9 cellular contexts compared by ENCODE assay signal in genomic region chr22:26671317-26672059, GRCh38. TPM values are rescaled to one million over a fixed set of nuclear protein-coding genes. Genes with fewer than 3 reads are reported as not detected.
DNase-seq lines count a peak whose midpoint lies in the region; ATAC-seq and FAIRE-seq lines count a peak whose summit lies in the region.
"Had no signal": no experiment of that assay in that cellular context is flagged by ENCODE, and none has a peak within 500 bp of the region (broad histone marks: within the 10 kb centered on the region; RNA-seq: fewer than 3 reads in every experiment).

No MANE protein-coding gene starts in this region.

- FAIRE-seq in small intestine (lab: Jason Lieb, UNC) = no peak

- peak overlapping the region; percentile 100 for H3K27ac Mint-ChIP-seq in activated CD4-positive, alpha-beta memory T cell treated with anti-CD3 and anti-CD28 coated beads, Interleukin-2, amount 10 ng/mL, durations not matched to agents 7 days and 5 days

- POLR2A ChIA-PET in activated CD4-positive, alpha-beta memory T cell treated with anti-CD3 and anti-CD28 coated beads, Interleukin-2, amount 10 ng/mL, durations not matched to agents 7 days and 5 days (lab: Charles Lee) = interaction anchor here (0.9 to 6.2 kb wide), 5 partner anchors 12 to 1248 kb away, joined by 3 to 117 read pairs (median 8); partner anchors contain the start of genes HPS4, MIAT, PITPNB and SRRD

- no peaks in the 10 kb centered on the region for H3K36me3 ChIP-seq in small intestine (ENCODE audit: control insufficient read depth in 2 of 2, insufficient read depth in 2 of 2, low read length in 2 of 2)

- peaks cover 78% of the 10 kb centered on the region for H3K36me3 Mint-ChIP-seq in activated CD4-positive, alpha-beta memory T cell treated with anti-CD3 and anti-CD28 coated beads, Interleukin-2, amount 10 ng/mL, durations not matched to agents 7 days and 5 days (ENCODE audit: low read depth)

- peak; percentile 34 for ATAC-seq in HG03378 (IDR thresholded peaks at IDR 0.05; ENCODE audit: unreplicated experiment)

- peaks cover 73% of the 10 kb centered on the region for H3K4me1 Mint-ChIP-seq in activated CD4-positive, alpha-beta memory T cell treated with anti-CD3 and anti-CD28 coated beads, Interleukin-2, amount 10 ng/mL, durations not matched to agents 7 days and 5 days

- H3K27ac ChIP-seq in epithelial cell of prostate = peak overlapping the region; percentile 100
- H3K27ac ChIP-seq in small intestine (ENCODE audit: low read depth in 1 of 2, low read length in 1 of 2) = peak overlapping the region; percentile 82 to 90

- CTCF ChIA-PET in activated CD4-positive, alpha-beta memory T cell treated with anti-CD3 and anti-CD28 coated beads, Interleukin-2, amount 10 ng/mL, durations not matched to agents 7 days and 5 days (lab: Charles Lee) = interaction anchor here (1.0 to 5.6 kb wide), 4 partner anchors 10 to 241 kb away, joined by 4 to 41 read pairs (median 11); partner anchors contain the start of genes HPS4 and SRRD

- DNase-seq in DMS153 (lab: John Stamatoyannopoulos, UW) = peak; percentile 38
- DNase-seq in activated CD4-positive, alpha-beta memory T cell treated with anti-CD3 and anti-CD28 coated beads, Interleukin-2, amount 10 ng/mL, durations not matched to agents 7 days and 5 days = peak; percentile 81
- no peak for DNase-seq in epithelial cell of prostate (ENCODE audit: low read depth, low spot score)
- peak; percentile 50 for DNase-seq in small intestine
- DNase-seq in NOMO-1 (lab: John Stamatoyannopoulos, UW; ENCODE audit: unreplicated experiment in 2 of 2) = no peak
- DNase-seq in cortex of kidney (lab: John Stamatoyannopoulos, UW) = no peak
- DNase-seq in HT-29 (ENCODE audit: low spot score) = no peak

- WGBS in small intestine, 3 donors = 70 to 75% (median 73%) methylated on average over 15 of the region's 15 CpGs

- no peak overlapping the region for H3K4me3 ChIP-seq in small intestine (ENCODE audit: low read depth in 1 of 2, low read length in 2 of 2)

- no peaks in the 10 kb centered on the region for H3K9me3 ChIP-seq in small intestine (ENCODE audit: control insufficient read depth, low read depth)

- H3K4me3 Mint-ChIP-seq in activated CD4-positive, alpha-beta memory T cell treated with anti-CD3 and anti-CD28 coated beads, Interleukin-2, amount 10 ng/mL, durations not matched to agents 7 days and 5 days = peak overlapping the region; percentile 90

- H3K27me3 Mint-ChIP-seq in activated CD4-positive, alpha-beta memory T cell treated with anti-CD3 and anti-CD28 coated beads, Interleukin-2, amount 10 ng/mL, durations not matched to agents 7 days and 5 days = no peaks in the 10 kb centered on the region

- no peaks in the 10 kb centered on the region for H3K27me3 ChIP-seq in small intestine (ENCODE audit: control insufficient read depth in 2 of 2, insufficient read depth in 2 of 2, low read length in 2 of 2)

- H3K9me3 Mint-ChIP-seq in activated CD4-positive, alpha-beta memory T cell treated with anti-CD3 and anti-CD28 coated beads, Interleukin-2, amount 10 ng/mL, durations not matched to agents 7 days and 5 days = no peaks in the 10 kb centered on the region

- peaks cover 4 to 13% of the 10 kb centered on the region in 2 donors for H3K4me1 ChIP-seq in small intestine (ENCODE audit: control insufficient read depth in 2 of 2, insufficient read depth in 1 of 2, low read depth in 1 of 2, low read length in 1 of 2)

RNA-seq across cellular contexts. Expression of gene MIAT, which starts 14.1 kb away (rescaled TPM):
- 100 to 1,000 TPM; 185 to 186 TPM for total RNA-seq in activated CD4-positive, alpha-beta memory T cell treated with anti-CD3 and anti-CD28 coated beads, Interleukin-2, amount 10 ng/mL, durations not matched to agents 7 days and 5 days
- 1 to 10 TPM in 1 of 3 donors, under 1 TPM in 1, not detected in 1; 0.27 to 1.3 TPM for polyA plus RNA-seq in small intestine
- total RNA-seq in HT-29 (2014; rRNA removed; shearing (Covaris generic)) = 0.23 and 0.31 TPM in 2 replicates

RNA-seq across cellular contexts. Expression of gene CRYBA4, which starts 49.7 kb away (rescaled TPM):
- total RNA-seq in activated CD4-positive, alpha-beta memory T cell treated with anti-CD3 and anti-CD28 coated beads, Interleukin-2, amount 10 ng/mL, durations not matched to agents 7 days and 5 days = under 1 TPM in 1 of 2 experiments, not detected in 1; 0.48 TPM
- polyA plus RNA-seq in small intestine = under 1 TPM in 1 of 3 donors, not detected in 2; 0.10 TPM
- total RNA-seq in HT-29 (2014; rRNA removed; shearing (Covaris generic)) = not detected in 2 replicates
- total RNA-seq: glomerular endothelial cell had no signal

RNA-seq across cellular contexts. Expression of gene CRYBB1, which starts 53.7 kb away (rescaled TPM):
- total RNA-seq in activated CD4-positive, alpha-beta memory T cell treated with anti-CD3 and anti-CD28 coated beads, Interleukin-2, amount 10 ng/mL, durations not matched to agents 7 days and 5 days = 1 to 10 TPM in 1 of 2 experiments, under 1 TPM in 1; 0.65 to 1.2 TPM
- polyA plus RNA-seq in small intestine = under 1 TPM in 1 of 3 donors, not detected in 2; 0.75 TPM
- total RNA-seq in HT-29 (2014; rRNA removed; shearing (Covaris generic)) = not detected in 2 replicates
- total RNA-seq: glomerular endothelial cell had no signal

Comparison
In these comparisons a context has a peak if more than half of its experiments do, and no peak if none do; other contexts are left out.
1. DNase-seq: peak in DMS153 (single experiment), activated CD4-positive, alpha-beta memory T cell treated with anti-CD3 and anti-CD28 coated beads, Interleukin-2, amount 10 ng/mL, durations not matched to agents 7 days and 5 days (single experiment) and small intestine (single experiment); none in epithelial cell of prostate (single experiment), NOMO-1 (0 of 2), cortex of kidney (single experiment) and HT-29 (single experiment).
2. RNA of gene MIAT, which starts 14.1 kb away (total RNA-seq): 185 to 186 TPM in activated CD4-positive, alpha-beta memory T cell treated with anti-CD3 and anti-CD28 coated beads, Interleukin-2, amount 10 ng/mL, durations not matched to agents 7 days and 5 days; 0.23 to 0.31 TPM in HT-29; every median in the first group is over 100 times any median in the second.